ENCODE assay signal across 8 cellular contexts in the genomic region with DNA sequence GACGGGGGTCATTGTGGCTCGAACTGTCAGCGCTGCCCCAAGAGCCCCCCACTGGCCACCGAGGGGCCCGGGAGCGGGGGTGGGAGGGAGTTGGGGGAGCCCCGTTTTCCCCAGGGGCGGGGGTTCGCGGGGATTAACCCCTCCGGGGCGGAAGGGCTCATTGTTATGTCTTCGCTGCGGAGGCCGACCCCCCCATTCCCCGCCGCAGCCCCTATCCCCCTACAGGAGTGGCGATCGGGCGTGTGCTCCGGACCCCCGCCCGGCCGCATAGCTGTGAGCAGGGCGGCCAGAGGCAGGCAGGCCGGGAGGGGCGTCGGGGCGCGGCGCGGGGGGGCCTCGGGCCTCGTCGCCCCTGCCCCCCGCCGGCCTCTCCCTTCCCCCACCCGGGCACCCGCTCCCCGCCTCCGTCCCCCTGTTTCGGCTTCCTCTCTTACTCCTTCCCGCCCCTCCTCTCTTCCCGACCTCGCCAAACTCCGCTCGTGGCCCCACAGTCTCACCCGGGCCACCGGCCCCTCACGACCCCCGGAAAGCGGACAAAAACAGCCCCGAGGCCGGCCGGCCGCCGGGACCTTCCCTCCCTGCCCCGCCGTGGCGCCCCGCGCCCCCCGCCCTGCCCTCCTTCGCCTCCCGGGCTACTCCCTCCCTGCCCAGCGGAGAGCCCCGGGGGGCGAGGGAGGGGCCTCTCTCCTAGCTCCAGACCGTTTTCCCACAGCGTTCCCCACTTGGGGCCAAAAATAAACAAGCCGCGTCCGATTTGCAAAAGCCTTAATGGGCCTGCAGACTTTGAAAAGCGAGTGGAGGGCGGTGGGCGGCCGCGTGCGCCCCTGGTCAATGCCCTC. TPM values are rescaled to one million over a fixed set of nuclear protein-coding genes. Genes with fewer than 3 reads are reported as not detected.
DNase-seq lines count a peak whose midpoint lies in the region; ATAC-seq, FAIRE-seq and TF ChIP-seq lines count a peak whose summit lies in the region.

No MANE protein-coding gene starts in this region.

- peak overlapping the region; percentile 71 for H3K4me3 ChIP-seq in brain microvascular endothelial cell (ENCODE audit: low read depth, low read length)
- peak overlapping the region; percentile 87 for H3K4me3 ChIP-seq in iPS-20b (ENCODE audit: low read length)

- H3K36me3 ChIP-seq in brain microvascular endothelial cell (replicated peaks) (no peaks in the 10 kb centered on the region), iPS-20b (ENCODE audit: insufficient read depth, low read depth, low read length) (peaks cover 19% of the 10 kb centered on the region; the same call in 1 of the 2 replicates)

- ATAC-seq in HG02610 (IDR thresholded peaks at IDR 0.05; ENCODE audit: unreplicated experiment) (peak; percentile 1), GM18858 (IDR thresholded peaks at IDR 0.05; ENCODE audit: unreplicated experiment) (no peak), GM18873 (IDR thresholded peaks at IDR 0.05; ENCODE audit: low FRiP score, unreplicated experiment) (no peak)

- H3K27ac ChIP-seq in brain microvascular endothelial cell (peak overlapping the region; percentile 22), iPS-20b (ENCODE audit: low read length) (peak overlapping the region; percentile 57)

- DNase-seq in GM12892 (ENCODE audit: insufficient read length), result no peak
- peak; percentile 33 for DNase-seq in RPMI7951 (ENCODE audit: low read depth)
- no peak for DNase-seq in brain microvascular endothelial cell
- DNase-seq in stimulated activated CD4-positive, alpha-beta T cell treated with anti-CD3 and anti-CD28 coated beads, Interleukin-1b, Interleukin-23, amount 100 ng/mL, for 48 hours, result peak; percentile 4

- H3K27me3 ChIP-seq in brain microvascular endothelial cell (replicated peaks) (no peaks in the 10 kb centered on the region), iPS-20b (ENCODE audit: insufficient read depth, low read length) (peaks cover 9% of the 10 kb centered on the region; the same call in 1 of the 2 replicates)

- in situ Hi-C loops in brain microvascular endothelial cell (cut with HindIII; ENCODE audit: low pct_ligation_motif_present, low sequenced_read_pairs), result no loop called here

- peaks cover 27% of the 10 kb centered on the region; the same call in 1 of the 2 replicates for H3K4me1 ChIP-seq in iPS-20b (ENCODE audit: insufficient read depth, low read length)

- TF ChIP-seq POLR2A in GM12892 (IDR thresholded peaks at IDR 0.05; ENCODE audit: low read depth, low read length), result no peak

- no peaks in the 10 kb centered on the region for H3K9me3 ChIP-seq in iPS-20b (ENCODE audit: insufficient read depth, low read depth, low read length)

- H3K9ac ChIP-seq in iPS-20b (ENCODE audit: low read depth, low read length), result peak overlapping the region; percentile 79; the same call in 1 of the 2 replicates

- peak; percentile 44 for FAIRE-seq in GM12892 (lab: Jason Lieb, UNC)

- no peak for TF ChIP-seq CTCF in brain microvascular endothelial cell (IDR thresholded peaks at IDR 0.05; ENCODE audit: low read depth, low read length, missing control alignments)

RNA-seq across cellular contexts. Expression of gene UBE2E1, which starts 0.8 kb away (rescaled TPM):
- polyA plus RNA-seq in GM12892 (2012; ENCODE audit: missing spikeins), result 277 TPM
- total RNA-seq in RPMI7951 (2014; rRNA removed; shearing (Covaris generic)), result 153 and 179 TPM in 2 replicates

Comparison
In these comparisons a context has a peak if more than half of its experiments do, and no peak if none do; other contexts are left out.
1. DNase-seq: peak in RPMI7951 (single experiment) and stimulated activated CD4-positive, alpha-beta T cell treated with anti-CD3 and anti-CD28 coated beads, Interleukin-1b, Interleukin-23, amount 100 ng/mL, for 48 hours (single experiment); none in GM12892 (single experiment) and brain microvascular endothelial cell (single experiment).